Comparison of ENCODE assay signal across 8 cellular contexts in the genomic region with DNA sequence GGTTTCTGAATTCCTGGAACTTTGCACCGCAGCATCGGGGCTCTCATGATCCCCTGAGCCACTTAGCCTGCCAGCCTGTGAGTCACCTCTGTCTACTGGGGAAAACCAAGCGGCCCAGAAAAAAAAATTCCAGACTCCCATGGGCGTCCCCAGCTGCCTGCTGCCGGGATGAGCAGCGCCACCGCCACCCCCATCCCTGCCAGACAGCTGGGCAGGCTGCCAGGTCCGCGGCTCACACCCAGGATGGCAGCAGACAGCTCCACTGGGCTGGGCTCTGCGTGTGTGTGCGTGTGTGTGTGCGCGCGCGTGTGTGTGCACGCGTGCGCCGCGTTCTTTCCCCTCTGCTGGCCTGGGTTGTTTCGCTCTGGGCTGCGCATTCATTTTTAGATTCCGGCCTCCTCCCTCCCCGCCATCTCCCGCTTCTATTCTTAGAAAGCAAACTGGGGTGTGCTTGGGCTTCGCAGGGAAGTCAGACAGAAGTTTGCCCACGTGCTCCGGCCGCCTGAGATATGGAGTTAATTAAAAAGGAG. TPM values are rescaled to one million over a fixed set of nuclear protein-coding genes. Genes with fewer than 3 reads are reported as not detected.
DNase-seq lines count a peak whose midpoint lies in the region; ATAC-seq and TF ChIP-seq lines count a peak whose summit lies in the region.

No MANE protein-coding gene starts in this region.

- TF ChIP-seq POLR2A in transverse colon (IDR thresholded peaks at IDR 0.05): no peak

- H3K4me1 ChIP-seq in RWPE2 (ENCODE audit: insufficient read depth, poor library complexity, severe bottlenecking) (peaks cover 14% of the 10 kb centered on the region), transverse colon (peaks cover 9 to 19% (median 19%) of the 10 kb centered on the region in 4 donors)

- H3K4me3 ChIP-seq in RWPE2 (ENCODE audit: severe bottlenecking) (peak overlapping the region; percentile 12), transverse colon (peak overlapping the region in 3 of 4 donors; percentile 17 to 45 (median 26))

- H3K27ac Mint-ChIP-seq in glutamatergic neuron (ENCODE audit: unreplicated experiment): no peak overlapping the region

- no peaks in the 10 kb centered on the region for H3K36me3 ChIP-seq in RWPE2 (ENCODE audit: low read depth)
- no peaks in the 10 kb centered on the region for H3K36me3 ChIP-seq in transverse colon

- WGBS in transverse colon (ENCODE audit: low coverage in 1 of 2), 2 donors: 0% methylated on average over 27 of the region's 29 CpGs; no CpG with 5 or more reads in 1 of the 2 donors

- intact Hi-C loops in posterior cingulate gyrus (cut with DNase I): no loop called here
- intact Hi-C loops in transverse colon (cut with DNase I; ENCODE audit: low total_unique reads): no loop called here

- ATAC-seq in RWPE2 (ENCODE audit: low read depth): peak; percentile 94
- ATAC-seq in GM21576 (IDR thresholded peaks at IDR 0.05; ENCODE audit: unreplicated experiment): no peak

- in situ Hi-C loops in transverse colon (cut with MboI; ENCODE audit: low pct_ligation_motif_present in 1 of 4, low pct_unique_long_range_greater_than_20kb in 1 of 4, low sequenced_read_pairs in 3 of 4): no loop called here

- no peaks in the 10 kb centered on the region for H3K27me3 ChIP-seq in RWPE2 (ENCODE audit: insufficient read depth, poor library complexity, severe bottlenecking)
- H3K27me3 ChIP-seq in transverse colon: no peaks in the 10 kb centered on the region

- TF ChIP-seq CTCF in RWPE2 (IDR thresholded peaks at IDR 0.05; ENCODE audit: poor library complexity, severe bottlenecking) (peak; percentile 48), glutamatergic neuron (IDR thresholded peaks at IDR 0.05; ENCODE audit: partially characterized antibody, unreplicated experiment) (no peak), transverse colon (IDR thresholded peaks at IDR 0.05) (no peak)

- H3K4me3 Mint-ChIP-seq in glutamatergic neuron (ENCODE audit: unreplicated experiment): no peak overlapping the region

- peaks cover 11% of the 10 kb centered on the region for H3K4me1 Mint-ChIP-seq in glutamatergic neuron (ENCODE audit: low read depth, unreplicated experiment)

- peaks cover 5% of the 10 kb centered on the region for H3K9me3 Mint-ChIP-seq in glutamatergic neuron (ENCODE audit: unreplicated experiment)

- no peak for TF ChIP-seq EP300 in transverse colon (IDR thresholded peaks at IDR 0.05; ENCODE audit: low read depth)

- no peaks in the 10 kb centered on the region for H3K36me3 Mint-ChIP-seq in glutamatergic neuron (ENCODE audit: unreplicated experiment)

- H3K27ac ChIP-seq in RWPE2 (ENCODE audit: poor library complexity, severe bottlenecking) (peak overlapping the region; percentile 56), transverse colon (peak overlapping the region; percentile 60 to 72 (median 68))

- no peaks in the 10 kb centered on the region for H3K27me3 Mint-ChIP-seq in glutamatergic neuron (ENCODE audit: unreplicated experiment)

- peak; percentile 95 for DNase-seq in Daoy (ENCODE audit: low read depth)
- DNase-seq in HT-29 (ENCODE audit: low spot score): peak; percentile 85
- DNase-seq in RWPE2 (ENCODE audit: low spot score): peak; percentile 99
- peak; percentile 57 for DNase-seq in activated naive CD4-positive, alpha-beta T cell treated with Interleukin-2 at 50 U/mL for 16 hours
- DNase-seq in glutamatergic neuron: peak; percentile 41
- DNase-seq in posterior cingulate gyrus: peak; percentile 72 to 97 (median 82)
- peak; percentile 82 for DNase-seq in transverse colon

- H3K9me3 ChIP-seq in RWPE2 (ENCODE audit: severe bottlenecking) (no peaks in the 10 kb centered on the region), transverse colon (no peaks in the 10 kb centered on the region)

RNA-seq across cellular contexts. Expression of a gene that starts 38.9 kb away (rescaled TPM):
- 11.0 and 12.2 TPM in 2 replicates for total RNA-seq in Daoy (2014; rRNA removed; shearing (Covaris generic))
- total RNA-seq in HT-29 (2014; rRNA removed; shearing (Covaris generic)): 47.7 and 66.2 TPM in 2 replicates
- total RNA-seq in glutamatergic neuron (ENCODE audit: unreplicated experiment) (14.4 TPM), transverse colon (10 to 100 TPM in 2 of 4 donors, 1 to 10 TPM in 2; 6.4 to 10.8 (median 8.4) TPM)

Comparison
In these comparisons a context has a peak if more than half of its experiments do, and no peak if none do; other contexts are left out.
1. DNase-seq: peak in every context shown above with its lines; median percentile 99 in RWPE2; 95 in Daoy; 85 in HT-29; 82 in posterior cingulate gyrus; 82 in transverse colon; 57 in activated naive CD4-positive, alpha-beta T cell treated with Interleukin-2 at 50 U/mL for 16 hours; 41 in glutamatergic neuron.